Comparison of ENCODE assay signal across 9 cellular contexts in genomic region chr15:75712668-75713337, GRCh38. TPM values are rescaled to one million over a fixed set of nuclear protein-coding genes. Genes with fewer than 3 reads are reported as not detected.
DNase-seq lines count a peak whose midpoint lies in the region; ATAC-seq, FAIRE-seq and TF ChIP-seq lines count a peak whose summit lies in the region.
"Had no signal": no experiment of that assay in that cellular context is flagged by ENCODE, and none has a peak within 500 bp of the region (broad histone marks: within the 10 kb centered on the region; RNA-seq: fewer than 3 reads in every experiment).

CSPG4 (minus strand) TSS chr15:75712848; CDS start chr15:75712755, 93 bp downstream.

- intact Hi-C loops in left ventricle myocardium superior (cut with micrococcal nuclease), result no loop called here
- intact Hi-C loops in sigmoid colon (cut with DNase I), result no loop called here

- H3K4me1 ChIP-seq in sigmoid colon, result peaks cover 0 to 63% (median 40%) of the 10 kb centered on the region in 4 donors

- no peaks in the 10 kb centered on the region for H3K36me3 ChIP-seq in sigmoid colon

- H3K27ac ChIP-seq in sigmoid colon, result peak within 1 kb of the TSS; percentile 94 to 100 (median 96)

- WGBS in sigmoid colon, 2 donors, result 6 to 9% methylated on average over 36 of the region's 36 CpGs

- H3K27me3 ChIP-seq in sigmoid colon, result no peaks in the 10 kb centered on the region

- TF ChIP-seq CTCF in GM10266 (IDR thresholded peaks at IDR 0.05; ENCODE audit: control insufficient read depth, insufficient read depth, low read depth, missing control alignments), result no peak
- TF ChIP-seq CTCF in WI38 (IDR thresholded peaks at IDR 0.05; ENCODE audit: low read depth, low read length), result no peak
- TF ChIP-seq CTCF in sigmoid colon (IDR thresholded peaks at IDR 0.05), result no peak

- H3K4me3 ChIP-seq in WI38 (ENCODE audit: low read depth, low read length) (peak within 1 kb of the TSS; percentile 85), sigmoid colon (peak within 1 kb of the TSS; percentile 63 to 96 (median 84))

- ATAC-seq in left ventricle myocardium superior (peak; percentile 80), HG02678 (IDR thresholded peaks at IDR 0.05; ENCODE audit: unreplicated experiment) (no peak)
- ATAC-seq: activated CD4-positive, CD25-positive, alpha-beta regulatory T cell treated with anti-CD3 and anti-CD28 coated beads, Interleukin-2, amount 50 U/mL, for 24 hours had no signal

- no peak for TF ChIP-seq EP300 in sigmoid colon (IDR thresholded peaks at IDR 0.05)

- DNase-seq in GM10266 (ENCODE audit: extremely low spot score) (peak; percentile 14), left ventricle myocardium superior (peak; percentile 85), sigmoid colon (peak; percentile 95), GM19238 (ENCODE audit: insufficient read length, low spot score) (no peak), GM12891 (ENCODE audit: insufficient read length, low spot score) (no peak), GM19239 (ENCODE audit: insufficient read length, low spot score) (no peak)

- no peak for FAIRE-seq in GM12891 (lab: Jason Lieb, UNC)
- no peak for FAIRE-seq in GM19239 (lab: Jason Lieb, UNC)

- H3K9me3 ChIP-seq in sigmoid colon, result no peaks in the 10 kb centered on the region

- peak; percentile 92 to 98 for TF ChIP-seq POLR2A in sigmoid colon (IDR thresholded peaks at IDR 0.05)
- no peak for TF ChIP-seq POLR2A in GM12891 (IDR thresholded peaks at IDR 0.05; ENCODE audit: low read depth, low read length)

TF ChIP-seq in GM12891, 5 proteins besides CTCF, POLR2A, EP300 and RAD21:
- TF ChIP-seq SPI1 (IDR thresholded peaks at IDR 0.05; ENCODE audit: low read depth, low read length) (no peak), PAX5 (IDR thresholded peaks at IDR 0.05; ENCODE audit: insufficient read depth, low read length, severe bottlenecking) (no peak), POU2F2 (IDR thresholded peaks at IDR 0.05; ENCODE audit: low read depth, low read length) (no peak), POLR2AphosphoS5 (IDR thresholded peaks at IDR 0.05; ENCODE audit: low read depth, low read length) (no peak), TAF1 (IDR thresholded peaks at IDR 0.05; ENCODE audit: low read depth, low read length) (no peak)

RNA-seq across cellular contexts. Expression of gene CSPG4, which starts in this region (rescaled TPM):
- total RNA-seq in left ventricle myocardium superior (5.2 TPM), sigmoid colon (100 to 1,000 TPM in 2 of 4 donors, 10 to 100 TPM in 2; 45.7 to 151 (median 93.9) TPM)
- polyA plus RNA-seq in sigmoid colon, result 1 to 10 TPM in 1 of 3 donors, under 1 TPM in 2; 0.23 to 8.4 (median 0.60) TPM
- polyA plus RNA-seq in GM12891 (2012; ENCODE audit: low read depth, missing spikeins), result 0.67 TPM

Comparison
In these comparisons a context has a peak if more than half of its experiments do, and no peak if none do; other contexts are left out.
1. DNase-seq: peak in GM10266 (single experiment), left ventricle myocardium superior (single experiment) and sigmoid colon (single experiment); none in GM19238 (single experiment), GM12891 (single experiment) and GM19239 (single experiment).